ENCODE assay signal across 23 cellular contexts in genomic region chr6:79158856-79159516, GRCh38.
DNase-seq lines count a peak whose midpoint lies in the region; ATAC-seq, FAIRE-seq and TF ChIP-seq lines count a peak whose summit lies in the region.
"Had no signal": no experiment of that assay in that cellular context is flagged by ENCODE, and none has a peak within 500 bp of the region (broad histone marks: within the 10 kb centered on the region; RNA-seq: fewer than 3 reads in every experiment).

No MANE protein-coding gene starts in this region.

- H3K4me1 ChIP-seq in Caco-2 (peaks cover 25% of the 10 kb centered on the region), mesendoderm (ENCODE audit: control insufficient read depth, low read depth, low read length) (no peaks in the 10 kb centered on the region), small intestine (ENCODE audit: control insufficient read depth in 2 of 2, insufficient read depth in 1 of 2, low read depth in 1 of 2, low read length in 1 of 2) (no peaks in the 10 kb centered on the region)
- H3K4me1 ChIP-seq: colonic mucosa, upper lobe of left lung had no signal

- WGBS in mesendoderm (ENCODE audit: extremely low coverage, insufficient coverage, low lambda C conversion rate) = no CpG with 5 or more reads among the region's 5 CpGs
- 55 to 80% (median 69%) methylated on average over 5 of the region's 5 CpGs for WGBS in small intestine, 3 donors

- H3K36me3 ChIP-seq in Caco-2 (ENCODE audit: control insufficient read depth, insufficient read depth, low read length) (no peaks in the 10 kb centered on the region), mesendoderm (ENCODE audit: control insufficient read depth, insufficient read depth, low read length) (no peaks in the 10 kb centered on the region), small intestine (ENCODE audit: control insufficient read depth in 2 of 2, insufficient read depth in 2 of 2, low read length in 2 of 2) (no peaks in the 10 kb centered on the region)
- H3K36me3 ChIP-seq: brain microvascular endothelial cell, colonic mucosa, upper lobe of left lung had no signal

- FAIRE-seq in GM12891 (lab: Jason Lieb, UNC) (no peak), small intestine (lab: Jason Lieb, UNC) (no peak)

- H3K27me3 Mint-ChIP-seq in Caco-2 (ENCODE audit: insufficient read depth, unreplicated experiment) = no peaks in the 10 kb centered on the region
- H3K27me3 Mint-ChIP-seq: CD4-positive, alpha-beta T cell had no signal

- H4K8ac ChIP-seq in mesendoderm (ENCODE audit: low read depth, low read length) = no peak overlapping the region

- no peaks in the 10 kb centered on the region for H3K27me3 ChIP-seq in Caco-2 (replicated peaks; ENCODE audit: control insufficient read depth, insufficient read depth, low read length)
- H3K27me3 ChIP-seq in mesendoderm (ENCODE audit: insufficient read depth, low read length, poor library complexity) = no peaks in the 10 kb centered on the region
- no peaks in the 10 kb centered on the region for H3K27me3 ChIP-seq in small intestine (ENCODE audit: control insufficient read depth in 2 of 2, insufficient read depth in 2 of 2, low read length in 2 of 2)
- H3K27me3 ChIP-seq: brain microvascular endothelial cell, colonic mucosa, upper lobe of left lung had no signal

- TF ChIP-seq CTCF in Caco-2 (IDR thresholded peaks at IDR 0.05; ENCODE audit: insufficient read depth in 1 of 2, low read depth in 1 of 2, low read length in 1 of 2, severe bottlenecking in 1 of 2, unreplicated experiment in 1 of 2) (no peak), epithelial cell of esophagus (IDR thresholded peaks at IDR 0.05; ENCODE audit: insufficient read depth, low read depth, low read length, missing control alignments) (no peak)

- H4K5ac ChIP-seq in mesendoderm (ENCODE audit: low read length) = no peak overlapping the region

- H3K4ac ChIP-seq in mesendoderm (ENCODE audit: low read depth, low read length) = no peak overlapping the region

- no peak overlapping the region for H2BK120ac ChIP-seq in mesendoderm (ENCODE audit: low read depth, low read length)

- H3K27ac Mint-ChIP-seq in Caco-2 (ENCODE audit: unreplicated experiment) = peak overlapping the region; percentile 65
- H3K27ac Mint-ChIP-seq: activated naive CD4-positive, alpha-beta T cell treated with anti-CD3 and anti-CD28 coated beads, Interleukin-2, amount 50 U/mL, for 24 hours; CD4-positive, alpha-beta T cell; natural killer cell had no signal

- no peak overlapping the region for H3K18ac ChIP-seq in mesendoderm (ENCODE audit: low read length)

- H2BK5ac ChIP-seq in mesendoderm (ENCODE audit: low read length) = no peak overlapping the region

- no peaks in the 10 kb centered on the region for H3K9me3 Mint-ChIP-seq in Caco-2 (ENCODE audit: unreplicated experiment)
- H3K9me3 Mint-ChIP-seq: activated naive CD4-positive, alpha-beta T cell treated with anti-CD3 and anti-CD28 coated beads, Interleukin-2, amount 50 U/mL, for 24 hours; CD4-positive, alpha-beta T cell; natural killer cell had no signal

- H3K56ac ChIP-seq in mesendoderm (ENCODE audit: low read length) = no peak overlapping the region

- H3K4me1 Mint-ChIP-seq in Caco-2 (ENCODE audit: low read depth, unreplicated experiment) = peaks cover 32% of the 10 kb centered on the region
- H3K4me1 Mint-ChIP-seq: activated naive CD4-positive, alpha-beta T cell treated with anti-CD3 and anti-CD28 coated beads, Interleukin-2, amount 50 U/mL, for 24 hours; natural killer cell had no signal

- no peak overlapping the region for H3K9ac ChIP-seq in mesendoderm (ENCODE audit: low read length)

- H3K79me1 ChIP-seq in mesendoderm (ENCODE audit: low read length) = no peaks in the 10 kb centered on the region

- H3K23ac ChIP-seq in mesendoderm (ENCODE audit: low read length) = no peak overlapping the region

- no peak for TF ChIP-seq POLR2A in GM12891 (IDR thresholded peaks at IDR 0.05; ENCODE audit: low read depth, low read length)

- no peak overlapping the region for H2BK15ac ChIP-seq in mesendoderm (replicated peaks; ENCODE audit: low read depth)

- no peaks in the 10 kb centered on the region for H3K9me3 ChIP-seq in Caco-2
- H3K9me3 ChIP-seq in small intestine (ENCODE audit: control insufficient read depth, low read depth) = no peaks in the 10 kb centered on the region
- H3K9me3 ChIP-seq: colonic mucosa, upper lobe of left lung had no signal

- H3K4me3 ChIP-seq in Caco-2 (ENCODE audit: low read depth, low read length) (no peak overlapping the region), epithelial cell of esophagus (ENCODE audit: low read length) (no peak overlapping the region), mesendoderm (ENCODE audit: low read length) (no peak overlapping the region), small intestine (ENCODE audit: low read depth in 1 of 2, low read length in 2 of 2) (no peak overlapping the region)
- H3K4me3 ChIP-seq: colonic mucosa, upper lobe of left lung had no signal

- peak in 1 of 2 experiments; percentile 32 for DNase-seq in Caco-2
- DNase-seq in NCI-H226 = peak; percentile 13
- DNase-seq in epithelial cell of esophagus (ENCODE audit: low read depth) = peak; percentile 23
- DNase-seq in mesendoderm = peak; percentile 18
- no peak for DNase-seq in ureter (ENCODE audit: low spot score)
- no peak for DNase-seq in GM12891 (ENCODE audit: insufficient read length, low spot score)
- DNase-seq in small intestine = no peak
- DNase-seq: activated T-cell treated with anti-CD3 and anti-CD28 coated beads, Interleukin-2, amount 50 U/mL, for 48 hours; brain microvascular endothelial cell; CD4-positive, alpha-beta T cell; colonic mucosa; DMS79 treated with DMSO at 0.1 percent for 48 hours; islet precursor cell; Karpas-422; natural killer cell; NCI-H1105; NCI-H2107; NCI-H526 treated with DMSO at 0.1 percent for 48 hours; SHP77 treated with DMSO at 0.1 percent for 48 hours; stimulated activated CD4-positive, alpha-beta T cell treated with anti-CD3 and anti-CD28 coated beads, Interleukin-4, amount 100 ng/mL, for 24 hours; upper lobe of left lung had no signal

- no peak for ATAC-seq in GM18858 (IDR thresholded peaks at IDR 0.05; ENCODE audit: unreplicated experiment)
- ATAC-seq: natural killer cell had no signal

- no peaks in the 10 kb centered on the region for H3K79me2 ChIP-seq in mesendoderm (ENCODE audit: control insufficient read depth, insufficient read depth, low read length)

- peak overlapping the region; percentile 68 for H3K4me3 Mint-ChIP-seq in Caco-2 (ENCODE audit: unreplicated experiment)
- H3K4me3 Mint-ChIP-seq: activated naive CD4-positive, alpha-beta T cell treated with anti-CD3 and anti-CD28 coated beads, Interleukin-2, amount 50 U/mL, for 24 hours; CD4-positive, alpha-beta T cell; natural killer cell had no signal

- BruUV-seq in Caco-2 (replicated peaks; lab: Mats Ljungman, UMichigan) = no TSS peak

- H3K36me3 Mint-ChIP-seq in Caco-2 (ENCODE audit: insufficient read depth, unreplicated experiment) = no peaks in the 10 kb centered on the region
- H3K36me3 Mint-ChIP-seq: activated naive CD4-positive, alpha-beta T cell treated with anti-CD3 and anti-CD28 coated beads, Interleukin-2, amount 50 U/mL, for 24 hours; natural killer cell had no signal

- intact Hi-C loops in Caco-2 (cut with micrococcal nuclease; ENCODE audit: unreplicated experiment) = no loop called here

- CTCF ChIA-PET in Caco-2 (lab: Charles Lee) = no interaction called here

- H3K4me2 ChIP-seq in mesendoderm (ENCODE audit: low read length) = no peak overlapping the region

- H3K27ac ChIP-seq in mesendoderm (ENCODE audit: low read depth, low read length) (no peak overlapping the region), small intestine (ENCODE audit: low read depth in 1 of 2, low read length in 1 of 2) (no peak overlapping the region)
- H3K27ac ChIP-seq: brain microvascular endothelial cell, colonic mucosa, upper lobe of left lung had no signal

- H2AK5ac ChIP-seq in mesendoderm (ENCODE audit: low read length) = no peak overlapping the region

- POLR2A ChIA-PET in Caco-2 (lab: Charles Lee) = interaction anchor here (0.5 kb wide), 1 partner anchor 12 kb away, joined by 3 read pairs; no protein-coding TSS in a partner anchor

TF ChIP-seq in GM12891, 5 proteins besides CTCF, POLR2A, EP300 and RAD21:
- TF ChIP-seq POLR2AphosphoS5 (IDR thresholded peaks at IDR 0.05; ENCODE audit: low read depth, low read length) = no peak
- TF ChIP-seq TAF1 (IDR thresholded peaks at IDR 0.05; ENCODE audit: low read depth, low read length) = no peak
- no peak for TF ChIP-seq SPI1 (IDR thresholded peaks at IDR 0.05; ENCODE audit: low read depth, low read length)
- TF ChIP-seq POU2F2 (IDR thresholded peaks at IDR 0.05; ENCODE audit: low read depth, low read length) = no peak
- no peak for TF ChIP-seq PAX5 (IDR thresholded peaks at IDR 0.05; ENCODE audit: insufficient read depth, low read length, severe bottlenecking)

Comparison
In these comparisons a context has a peak if more than half of its experiments do, and no peak if none do; other contexts are left out.
1. DNase-seq: peak in NCI-H226 (single experiment), epithelial cell of esophagus (single experiment) and mesendoderm (single experiment); none in ureter (single experiment), GM12891 (single experiment) and small intestine (single experiment).